In the genomic region with DNA sequence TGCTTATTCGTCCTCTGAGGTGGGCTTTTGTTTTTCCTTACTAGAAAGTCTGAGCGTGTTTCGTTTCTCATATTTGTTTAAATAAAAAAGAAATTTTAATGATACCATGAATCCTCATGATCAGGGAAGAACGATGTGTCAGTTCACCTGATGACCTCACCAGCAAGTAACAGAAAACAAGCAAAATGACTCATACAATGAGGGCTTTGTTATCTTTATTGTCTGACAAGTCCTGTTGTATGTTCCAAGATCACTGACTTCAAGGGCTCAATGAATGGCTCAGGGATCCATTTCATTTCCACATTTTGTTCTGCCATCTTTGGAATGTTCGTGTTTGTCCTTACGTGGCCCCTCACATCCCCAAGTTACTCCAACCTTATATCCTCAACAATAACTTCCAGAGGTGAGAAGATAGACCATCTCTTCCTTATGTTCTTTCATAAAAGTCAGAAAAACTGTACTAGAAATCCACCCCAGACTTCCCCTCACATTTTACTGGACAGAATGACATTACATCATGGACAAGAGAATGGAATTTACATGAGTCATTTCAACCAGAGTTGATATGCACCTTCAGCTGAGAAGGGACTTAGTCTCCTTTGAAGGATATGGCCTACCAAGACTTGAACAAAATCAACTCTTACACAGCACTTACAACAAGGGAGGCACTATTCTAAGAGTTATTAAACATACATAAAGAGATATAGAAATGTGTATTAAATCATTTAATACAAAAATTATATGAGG, we compare ENCODE assay signal across 21 cellular contexts.
DNase-seq lines count a peak whose midpoint lies in the region; ATAC-seq and TF ChIP-seq lines count a peak whose summit lies in the region.
"Had no signal": no experiment of that assay in that cellular context is flagged by ENCODE, and none has a peak within 500 bp of the region (broad histone marks: within the 10 kb centered on the region; RNA-seq: fewer than 3 reads in every experiment).

No MANE protein-coding gene starts in this region.

- H3K27ac Mint-ChIP-seq in Caco-2 (ENCODE audit: unreplicated experiment) (peak overlapping the region; percentile 76), H9 (no peak overlapping the region; a peak in 1 of 7 replicates)
- H3K27ac Mint-ChIP-seq: activated B cell treated with CpG ODN at 0.5 μM for 24 hours; activated T-helper 17 cell treated with anti-CD3 and anti-CD28 coated beads, Interleukin-2, amount 50 U/mL, for 72 hours; stimulated activated effector memory CD8-positive, alpha-beta T cell treated with anti-CD3 and anti-CD28 coated beads, Interleukin-12 subunit alpha, Interleukin-12 subunit beta, amount 100 ng/mL, for 72 hours; T-helper 1 cell treated with Interleukin-12 subunit alpha and Interleukin-12 subunit beta and Interleukin-4 antibody, amounts not matched to agents 30 μg/mL and 1 μg/mL, for 36 hours had no signal

- H3K4me1 ChIP-seq in Caco-2 (peaks cover 9% of the 10 kb centered on the region), IMR-90 (ENCODE audit: control insufficient read depth, insufficient read depth, low read length) (no peaks in the 10 kb centered on the region), H9 (ENCODE audit: insufficient read depth, low read length) (no peaks in the 10 kb centered on the region)
- H3K4me1 ChIP-seq: colonic mucosa, left ventricle myocardium inferior, tibial artery had no signal

- no peak overlapping the region for H2AK9ac ChIP-seq in IMR-90 (replicated peaks; ENCODE audit: low read depth, low read length, poor library complexity)

- TF ChIP-seq RAD21 in IMR-90 (IDR thresholded peaks at IDR 0.05; ENCODE audit: low read length), result no peak

- no peak overlapping the region for H3K14ac ChIP-seq in IMR-90 (replicated peaks; ENCODE audit: low read depth, low read length)
- H3K14ac ChIP-seq in H9 (ENCODE audit: insufficient read depth, low read length), result no peak overlapping the region

- H3K9me1 ChIP-seq in IMR-90 (ENCODE audit: insufficient read depth, low read length), result no peaks in the 10 kb centered on the region

- no peaks in the 10 kb centered on the region for H3K9me3 Mint-ChIP-seq in Caco-2 (ENCODE audit: unreplicated experiment)
- H3K9me3 Mint-ChIP-seq in H9, result no peaks in the 10 kb centered on the region
- H3K9me3 Mint-ChIP-seq: activated B cell treated with CpG ODN at 0.5 μM for 24 hours; activated T-helper 17 cell treated with anti-CD3 and anti-CD28 coated beads, Interleukin-2, amount 50 U/mL, for 72 hours; T-helper 1 cell treated with Interleukin-12 subunit alpha and Interleukin-12 subunit beta and Interleukin-4 antibody, amounts not matched to agents 30 μg/mL and 1 μg/mL, for 36 hours had no signal

- H3K27ac ChIP-seq in IMR-90 (ENCODE audit: insufficient read depth, low read length) (no peak overlapping the region), brain microvascular endothelial cell (no peak overlapping the region), H9 (ENCODE audit: insufficient read length, low read depth, low read length) (no peak overlapping the region)
- H3K27ac ChIP-seq: colonic mucosa, left ventricle myocardium inferior, tibial artery had no signal

- H3K36me3 ChIP-seq in Caco-2 (ENCODE audit: control insufficient read depth, insufficient read depth, low read length) (no peaks in the 10 kb centered on the region), IMR-90 (ENCODE audit: control insufficient read depth, insufficient read depth, low read length) (no peaks in the 10 kb centered on the region), brain microvascular endothelial cell (replicated peaks) (no peaks in the 10 kb centered on the region), kidney epithelial cell (ENCODE audit: control insufficient read depth, insufficient read depth, low read length) (no peaks in the 10 kb centered on the region)
- H3K36me3 ChIP-seq: colonic mucosa, left ventricle myocardium inferior, tibial artery had no signal

- TF ChIP-seq CTCF in Caco-2 (IDR thresholded peaks at IDR 0.05; ENCODE audit: insufficient read depth in 1 of 2, low read depth in 1 of 2, low read length in 1 of 2, severe bottlenecking in 1 of 2, unreplicated experiment in 1 of 2) (no peak), IMR-90 (conservative IDR thresholded peaks at IDR 0.05; ENCODE audit: low read depth, low read length) (no peak), brain microvascular endothelial cell (IDR thresholded peaks at IDR 0.05; ENCODE audit: low read depth, low read length, missing control alignments) (no peak), kidney epithelial cell (IDR thresholded peaks at IDR 0.05; ENCODE audit: insufficient read depth, low read length, poor library complexity, severe bottlenecking) (no peak), H9 (conservative IDR thresholded peaks at IDR 0.05) (no peak)

- H4K5ac ChIP-seq in IMR-90 (ENCODE audit: low read depth, low read length) (no peak overlapping the region), H9 (ENCODE audit: insufficient read length, low read depth, low read length) (no peak overlapping the region)

- H3K4me3 Mint-ChIP-seq in Caco-2 (ENCODE audit: unreplicated experiment) (no peak overlapping the region), H9 (no peak overlapping the region)
- H3K4me3 Mint-ChIP-seq: activated B cell treated with CpG ODN at 0.5 μM for 24 hours; activated T-helper 17 cell treated with anti-CD3 and anti-CD28 coated beads, Interleukin-2, amount 50 U/mL, for 72 hours; stimulated activated effector memory CD8-positive, alpha-beta T cell treated with anti-CD3 and anti-CD28 coated beads, Interleukin-12 subunit alpha, Interleukin-12 subunit beta, amount 100 ng/mL, for 72 hours; T-helper 1 cell treated with Interleukin-12 subunit alpha and Interleukin-12 subunit beta and Interleukin-4 antibody, amounts not matched to agents 30 μg/mL and 1 μg/mL, for 36 hours had no signal

- H2AFZ ChIP-seq in IMR-90 (replicated peaks; ENCODE audit: low read length, poor library complexity) (no peak overlapping the region), H9 (ENCODE audit: low read length) (no peak overlapping the region)

- H3K9me3 ChIP-seq in Caco-2 (no peaks in the 10 kb centered on the region), IMR-90 (ENCODE audit: control insufficient read depth, insufficient read depth, low read length) (no peaks in the 10 kb centered on the region), H9 (ENCODE audit: control insufficient read depth, low read depth, low read length) (no peaks in the 10 kb centered on the region)
- H3K9me3 ChIP-seq: colonic mucosa, left ventricle myocardium inferior, tibial artery had no signal

- no peaks in the 10 kb centered on the region for H3K27me3 Mint-ChIP-seq in Caco-2 (ENCODE audit: insufficient read depth, unreplicated experiment)
- H3K27me3 Mint-ChIP-seq in H9 (ENCODE audit: low read depth), result no peaks in the 10 kb centered on the region; the same call in 1 of the 2 replicates
- H3K27me3 Mint-ChIP-seq: activated B cell treated with CpG ODN at 0.5 μM for 24 hours; activated T-helper 17 cell treated with anti-CD3 and anti-CD28 coated beads, Interleukin-2, amount 50 U/mL, for 72 hours had no signal

- H2BK5ac ChIP-seq in IMR-90 (ENCODE audit: low read depth, low read length, poor library complexity, severe bottlenecking) (no peak overlapping the region), H9 (ENCODE audit: insufficient read length, low read length) (no peak overlapping the region)

- H3K4me3 ChIP-seq in Caco-2 (ENCODE audit: low read depth, low read length), result no peak overlapping the region
- no peak overlapping the region for H3K4me3 ChIP-seq in IMR-90 (ENCODE audit: insufficient read depth, low read depth, low read length)
- no peak overlapping the region for H3K4me3 ChIP-seq in brain microvascular endothelial cell (ENCODE audit: low read depth, low read length)
- no peak overlapping the region for H3K4me3 ChIP-seq in kidney epithelial cell (ENCODE audit: low read depth, low read length)
- H3K4me3 ChIP-seq: colonic mucosa, left ventricle myocardium inferior, tibial artery had no signal

- H3K4ac ChIP-seq in IMR-90 (ENCODE audit: low read depth, low read length) (no peak overlapping the region), H9 (ENCODE audit: low read depth, low read length) (no peak overlapping the region)

- H2BK20ac ChIP-seq in IMR-90 (ENCODE audit: low read depth, low read length) (no peak overlapping the region), H9 (ENCODE audit: low read depth, low read length, poor library complexity, severe bottlenecking) (no peak overlapping the region)

- H3K56ac ChIP-seq in IMR-90 (ENCODE audit: extremely low read depth, insufficient read depth, low read length) (no peak overlapping the region), H9 (ENCODE audit: insufficient read length, low read depth, low read length) (no peak overlapping the region)

- H3K36me3 Mint-ChIP-seq in Caco-2 (ENCODE audit: insufficient read depth, unreplicated experiment) (no peaks in the 10 kb centered on the region), H9 (ENCODE audit: insufficient read depth in 1 of 3, low read depth in 3 of 3) (no peaks in the 10 kb centered on the region)
- H3K36me3 Mint-ChIP-seq: stimulated activated effector memory CD8-positive, alpha-beta T cell treated with anti-CD3 and anti-CD28 coated beads, Interleukin-12 subunit alpha, Interleukin-12 subunit beta, amount 100 ng/mL, for 72 hours had no signal

- no peak overlapping the region for H3T11ph ChIP-seq in H9 (ENCODE audit: low read length)

- H3K79me2 ChIP-seq in H9 (ENCODE audit: insufficient read depth, low read length), result no peaks in the 10 kb centered on the region

- no peak overlapping the region for H3K18ac ChIP-seq in IMR-90 (ENCODE audit: low read depth, low read length)
- no peak overlapping the region for H3K18ac ChIP-seq in H9 (ENCODE audit: insufficient read length, low read depth, low read length)

- H3K9ac ChIP-seq in IMR-90 (ENCODE audit: low read depth, low read length) (no peak overlapping the region), H9 (ENCODE audit: extremely low read depth, insufficient read length, low read length) (no peak overlapping the region)

- H3K79me1 ChIP-seq in IMR-90 (ENCODE audit: low read depth in 1 of 2, low read length in 2 of 2) (no peaks in the 10 kb centered on the region), H9 (ENCODE audit: insufficient read depth, low read depth, low read length, poor library complexity, severe bottlenecking) (no peaks in the 10 kb centered on the region)

- no peak for ATAC-seq in IMR-90 (ENCODE audit: low read depth)
- ATAC-seq: activated T-helper 17 cell treated with anti-CD3 and anti-CD28 coated beads, Interleukin-2, amount 50 U/mL, for 72 hours; stimulated activated effector memory CD8-positive, alpha-beta T cell treated with anti-CD3 and anti-CD28 coated beads, Interleukin-12 subunit alpha, Interleukin-12 subunit beta, amount 100 ng/mL, for 72 hours had no signal

- H2BK15ac ChIP-seq in IMR-90 (ENCODE audit: low read depth, low read length) (no peak overlapping the region), H9 (ENCODE audit: low read depth, low read length) (no peak overlapping the region)

- no peaks in the 10 kb centered on the region for H3K23me2 ChIP-seq in H9 (ENCODE audit: insufficient read length, low read depth, low read length, poor library complexity, severe bottlenecking)

- dilution Hi-C loops in IMR-90 (cut with HindIII; ENCODE audit: low sequenced_read_pairs, unreplicated experiment), result no loop called here

- intact Hi-C loops in Caco-2 (cut with micrococcal nuclease; ENCODE audit: unreplicated experiment) (no loop called here), IMR-90 (cut with micrococcal nuclease) (no loop called here)

- H3K4me1 Mint-ChIP-seq in Caco-2 (ENCODE audit: low read depth, unreplicated experiment), result no peaks in the 10 kb centered on the region
- no peaks in the 10 kb centered on the region for H3K4me1 Mint-ChIP-seq in H9
- H3K4me1 Mint-ChIP-seq: activated B cell treated with CpG ODN at 0.5 μM for 24 hours; activated T-helper 17 cell treated with anti-CD3 and anti-CD28 coated beads, Interleukin-2, amount 50 U/mL, for 72 hours; stimulated activated effector memory CD8-positive, alpha-beta T cell treated with anti-CD3 and anti-CD28 coated beads, Interleukin-12 subunit alpha, Interleukin-12 subunit beta, amount 100 ng/mL, for 72 hours had no signal

- H3K23ac ChIP-seq in IMR-90 (ENCODE audit: low read depth, low read length) (no peak overlapping the region), H9 (ENCODE audit: insufficient read length, low read depth, low read length) (no peak overlapping the region)

- in situ Hi-C loops in IMR-90 (cut with MboI; ENCODE audit: low sequenced_read_pairs) (no loop called here), brain microvascular endothelial cell (cut with HindIII; ENCODE audit: low pct_ligation_motif_present, low sequenced_read_pairs) (no loop called here)

- BruUV-seq in Caco-2 (replicated peaks; lab: Mats Ljungman, UMichigan) (no TSS peak), IMR-90 (replicated peaks; lab: Mats Ljungman, UMichigan) (no TSS peak)

- H2BK12ac ChIP-seq in H9 (ENCODE audit: insufficient read length, low read depth, low read length), result no peak overlapping the region

- no peak for TF ChIP-seq POLR2A in IMR-90 (IDR thresholded peaks at IDR 0.05; ENCODE audit: low read depth, low read length)

- H4K8ac ChIP-seq in IMR-90 (ENCODE audit: low read depth in 2 of 2, low read length in 2 of 2) (no peak overlapping the region), H9 (replicated peaks; ENCODE audit: insufficient read length, low read depth, low read length) (no peak overlapping the region)

- H3K27me3 ChIP-seq in Caco-2 (replicated peaks; ENCODE audit: control insufficient read depth, insufficient read depth, low read length) (no peaks in the 10 kb centered on the region), IMR-90 (ENCODE audit: control insufficient read depth, insufficient read depth, low read length) (no peaks in the 10 kb centered on the region), brain microvascular endothelial cell (replicated peaks) (no peaks in the 10 kb centered on the region), kidney epithelial cell (ENCODE audit: control insufficient read depth, insufficient read depth, low read length) (no peaks in the 10 kb centered on the region), H9 (ENCODE audit: insufficient read depth, low read length) (no peaks in the 10 kb centered on the region)
- H3K27me3 ChIP-seq: colonic mucosa, tibial artery had no signal

- H2AK5ac ChIP-seq in IMR-90 (ENCODE audit: low read depth, low read length), result no peak overlapping the region
- H2AK5ac ChIP-seq in H9 (ENCODE audit: insufficient read length, low read length), result no peak overlapping the region

- H3K4me2 ChIP-seq in IMR-90 (ENCODE audit: low read depth, low read length) (no peak overlapping the region), H9 (ENCODE audit: insufficient read depth, insufficient read length, low read length) (no peak overlapping the region)

- no peak overlapping the region for H2BK120ac ChIP-seq in IMR-90 (ENCODE audit: low read depth, low read length)
- no peak overlapping the region for H2BK120ac ChIP-seq in H9 (ENCODE audit: low read depth, low read length, poor library complexity, severe bottlenecking)

- H4K91ac ChIP-seq in IMR-90 (ENCODE audit: insufficient read depth, low read depth, low read length) (no peak overlapping the region), H9 (ENCODE audit: insufficient read length, low read depth, low read length) (no peak overlapping the region)

- no peak for DNase-seq in Caco-2
- peak; percentile 47 for DNase-seq in IMR-90
- peak; percentile 22 for DNase-seq in brain microvascular endothelial cell
- DNase-seq in kidney epithelial cell (ENCODE audit: low read depth), result peak; percentile 28
- DNase-seq in activated effector memory CD4-positive, alpha-beta T cell treated with Interleukin-2 at 50 U/mL for 16 hours, result no peak
- DNase-seq in H9, result no peak
- DNase-seq in NCI-H1930 (lab: John Stamatoyannopoulos, UW), result no peak
- no peak for DNase-seq in NK-92 (lab: John Stamatoyannopoulos, UW; ENCODE audit: unreplicated experiment)
- DNase-seq: activated B cell treated with CpG ODN at 0.5 μM for 24 hours; activated CD8-positive, alpha-beta memory T cell treated with anti-CD3 and anti-CD28 coated beads for 24 hours; amygdala; colonic mucosa; left ventricle myocardium inferior; NCI-H2029; NCI-H748 treated with DMSO at 0.1 percent for 48 hours; posterior cingulate gyrus; RPMI8226; tibial artery had no signal

- POLR2A ChIA-PET in Caco-2 (lab: Charles Lee) (no interaction called here), IMR-90 (lab: Charles Lee; ENCODE audit: unreplicated experiment) (no interaction called here)

- H4K20me1 ChIP-seq in IMR-90 (ENCODE audit: insufficient read depth, low read length) (no peaks in the 10 kb centered on the region), H9 (ENCODE audit: control insufficient read depth, insufficient read depth, insufficient read length) (no peaks in the 10 kb centered on the region)

- CTCF ChIA-PET in Caco-2 (lab: Charles Lee), result no interaction called here
- CTCF ChIA-PET in IMR-90 (lab: Yijun Ruan, JAX), result no interaction called here

- no CpG with 5 or more reads among the region's 6 CpGs for WGBS in IMR-90 (ENCODE audit: extremely low coverage in 2 of 2, insufficient read length in 1 of 2), 2 experiments
- no CpG with 5 or more reads among the region's 6 CpGs for WGBS in H9 (ENCODE audit: extremely low coverage, insufficient read length, low lambda C conversion rate)

Comparison
In these comparisons a context has a peak if more than half of its experiments do, and no peak if none do; other contexts are left out.
1. DNase-seq: peak in IMR-90 (single experiment), brain microvascular endothelial cell (single experiment) and kidney epithelial cell (single experiment); none in Caco-2 (0 of 2), activated effector memory CD4-positive, alpha-beta T cell treated with Interleukin-2 at 50 U/mL for 16 hours (single experiment), H9 (single experiment), NCI-H1930 (0 of 2) and NK-92 (single experiment).